In genomic region chrX:18719852-18720251, GRCh38 we compare ENCODE assay signal across 7 cellular contexts. TPM values are rescaled to one million over a fixed set of nuclear protein-coding genes. Genes with fewer than 3 reads are reported as not detected.
"Had no signal": no experiment of that assay in that cellular context is flagged by ENCODE, and none has a peak within 500 bp of the region (broad histone marks: within the 10 kb centered on the region; RNA-seq: fewer than 3 reads in every experiment).

No MANE protein-coding gene starts in this region.

- H2AFZ ChIP-seq: GM23338 had no signal

- H3K4me2 ChIP-seq: GM23338 had no signal

- H3K4me3 ChIP-seq: GM23338, K562 had no signal

- DNase-seq: H9, HCEC 1CT, IMR-90 had no signal

- ATAC-seq: GM23338, K562 had no signal

RNA-seq across cellular contexts. Expression of gene PPEF1, which starts 12.4 kb away (rescaled TPM):
- total RNA-seq: HT-29, IMR-90, K562 had no signal
- polyA plus RNA-seq: GM23338, IMR-90, K562 had no signal

RNA-seq across cellular contexts. Expression of gene RS1, which starts 47.9 kb away (rescaled TPM):
- total RNA-seq: GM23338, H1, H9, HT-29, IMR-90, K562 had no signal
- polyA plus RNA-seq: GM23338, IMR-90, K562 had no signal
